Comparison of ENCODE assay signal across 8 cellular contexts in genomic region chr3:69120879-69121464, GRCh38. TPM values are rescaled to one million over a fixed set of nuclear protein-coding genes. Genes with fewer than 3 reads are reported as not detected.
DNase-seq lines count a peak whose midpoint lies in the region; ATAC-seq, FAIRE-seq and TF ChIP-seq lines count a peak whose summit lies in the region.

No MANE protein-coding gene starts in this region.

- no peak overlapping the region for H3K27ac Mint-ChIP-seq in activated CD4-positive, alpha-beta T cell treated with anti-CD3 and anti-CD28 coated beads for 36 hours

- H3K9ac ChIP-seq in colonic mucosa (ENCODE audit: low read depth in 2 of 2, low read length in 2 of 2), result no peak overlapping the region

- H3K4me3 ChIP-seq in colonic mucosa (no peak overlapping the region), lung (no peak overlapping the region)

- FAIRE-seq in A204.1 (lab: Jason Lieb, UNC), result peak; percentile 54

- TF ChIP-seq CTCF in colonic mucosa (IDR thresholded peaks at IDR 0.05), result peak; percentile 96
- TF ChIP-seq CTCF in lung (IDR thresholded peaks at IDR 0.05; ENCODE audit: control extremely low read depth, extremely low read depth), result peak; percentile 71

- CTCF ChIA-PET in activated CD4-positive, alpha-beta T cell treated with anti-CD3 and anti-CD28 coated beads for 36 hours (lab: Charles Lee), result interaction anchor here (0.6 to 4.6 kb wide), 51 partner anchors 9 to 544 kb away, joined by 3 to 55 read pairs (median 4); partner anchors contain the start of genes ARL6IP5 and TMF1

- H3K4me1 ChIP-seq in colonic mucosa, result no peaks in the 10 kb centered on the region
- peaks cover 0 to 8% of the 10 kb centered on the region in 2 donors for H3K4me1 ChIP-seq in lung (ENCODE audit: control insufficient read depth in 2 of 2, insufficient read depth in 2 of 2, low read length in 2 of 2)

- WGBS in lung, 2 donors, result 2 to 3% methylated on average over 1 of the region's 1 CpG

- ATAC-seq in GM18499 (IDR thresholded peaks at IDR 0.05; ENCODE audit: insufficient read depth, unreplicated experiment), result peak; percentile 75
- ATAC-seq in HG03039 (IDR thresholded peaks at IDR 0.05; ENCODE audit: unreplicated experiment), result peak; percentile 68
- ATAC-seq in activated CD4-positive, alpha-beta T cell treated with anti-CD3 and anti-CD28 coated beads for 36 hours, result peak; percentile 78
- ATAC-seq in lung (ENCODE audit: insufficient read depth, low FRiP score), result peak; percentile 72

- no peak overlapping the region for H3K4me3 Mint-ChIP-seq in activated CD4-positive, alpha-beta T cell treated with anti-CD3 and anti-CD28 coated beads for 36 hours

- DNase-seq in NCI-H2227 treated with DMSO at 0.1 percent for 48 hours (lab: John Stamatoyannopoulos, UW) (peak; percentile 47), colonic mucosa (peak; percentile 86), lung (ENCODE audit: low spot score) (peak; percentile 72)
- DNase-seq in activated CD4-positive, alpha-beta T cell treated with anti-CD3 and anti-CD28 coated beads for 36 hours, result peak; percentile 89
- peak; percentile 43 for DNase-seq in stimulated activated CD8-positive, alpha-beta memory T cell treated with anti-CD3 and anti-CD28 coated beads, Interleukin-15, amount 100 ng/mL, for 24 hours (ENCODE audit: low read depth)

- no peaks in the 10 kb centered on the region for H3K27me3 ChIP-seq in colonic mucosa
- no peaks in the 10 kb centered on the region for H3K27me3 ChIP-seq in lung (ENCODE audit: control insufficient read depth, insufficient read depth)

- H3K36me3 ChIP-seq in colonic mucosa (no peaks in the 10 kb centered on the region), lung (ENCODE audit: control insufficient read depth in 2 of 2, insufficient read depth in 2 of 2, low read length in 2 of 2) (no peaks in the 10 kb centered on the region)

- H3K9me3 ChIP-seq in colonic mucosa (no peaks in the 10 kb centered on the region), lung (ENCODE audit: control insufficient read depth in 2 of 2, insufficient read depth in 1 of 2, low read length in 1 of 2) (no peaks in the 10 kb centered on the region)

- intact Hi-C loops in activated CD4-positive, alpha-beta T cell treated with anti-CD3 and anti-CD28 coated beads for 36 hours (cut with DNase I, micrococcal nuclease), result loop anchor here (1.0 to 10.0 kb wide), 7 partner anchors 40 to 826 kb away; no protein-coding TSS in a partner anchor
- intact Hi-C loops in colonic mucosa (cut with DNase I), result no loop called here

- H3K36me3 Mint-ChIP-seq in activated CD4-positive, alpha-beta T cell treated with anti-CD3 and anti-CD28 coated beads for 36 hours (ENCODE audit: low read depth), result no peaks in the 10 kb centered on the region

- H3K27me3 Mint-ChIP-seq in activated CD4-positive, alpha-beta T cell treated with anti-CD3 and anti-CD28 coated beads for 36 hours, result no peaks in the 10 kb centered on the region

- POLR2A ChIA-PET in activated CD4-positive, alpha-beta T cell treated with anti-CD3 and anti-CD28 coated beads for 36 hours (lab: Charles Lee), result interaction anchor here (0.6 kb wide), 1 partner anchor 167 kb away, joined by 7 read pairs; no protein-coding TSS in a partner anchor

- H3K27ac ChIP-seq in colonic mucosa, result no peak overlapping the region
- peak overlapping the region in 1 of 2 donors; percentile 70 for H3K27ac ChIP-seq in lung (ENCODE audit: low read depth in 1 of 2, low read length in 1 of 2)

- H3K9me3 Mint-ChIP-seq in activated CD4-positive, alpha-beta T cell treated with anti-CD3 and anti-CD28 coated beads for 36 hours (ENCODE audit: low read depth), result no peaks in the 10 kb centered on the region

- peaks cover 3% of the 10 kb centered on the region for H3K4me1 Mint-ChIP-seq in activated CD4-positive, alpha-beta T cell treated with anti-CD3 and anti-CD28 coated beads for 36 hours

RNA-seq across cellular contexts. Expression of gene LMOD3, which starts 1.4 kb away (rescaled TPM):
- not detected for total RNA-seq in activated CD4-positive, alpha-beta T cell treated with anti-CD3 and anti-CD28 coated beads for 36 hours
- under 1 TPM in 1 of 2 donors, not detected in 1; 0.11 TPM for total RNA-seq in colonic mucosa
- total RNA-seq in lung, result under 1 TPM; 0.11 to 0.12 TPM
- under 1 TPM; 0.08 to 0.14 TPM for polyA plus RNA-seq in lung

RNA-seq across cellular contexts. Expression of gene ARL6IP5, which starts 36.2 kb away (rescaled TPM):
- total RNA-seq in activated CD4-positive, alpha-beta T cell treated with anti-CD3 and anti-CD28 coated beads for 36 hours, result 10 to 100 TPM; 60.4 to 76.0 TPM
- total RNA-seq in colonic mucosa (100 to 1,000 TPM in 1 of 2 donors, 10 to 100 TPM in 1; 77.8 to 156 TPM), lung (100 to 1,000 TPM; 105 to 132 TPM)
- 100 to 1,000 TPM; 116 to 126 TPM for polyA plus RNA-seq in lung

RNA-seq across cellular contexts. Expression of gene UBA3, which starts 40.8 kb away (rescaled TPM):
- 10 to 100 TPM; 59.5 to 72.2 TPM for total RNA-seq in activated CD4-positive, alpha-beta T cell treated with anti-CD3 and anti-CD28 coated beads for 36 hours
- total RNA-seq in colonic mucosa (10 to 100 TPM; 57.4 to 59.0 TPM), lung (100 to 1,000 TPM in 1 of 2 donors, 10 to 100 TPM in 1; 53.4 to 107 TPM)
- polyA plus RNA-seq in lung, result 10 to 100 TPM; 41.2 to 44.8 TPM
